Comparison of ENCODE assay signal across 25 cellular contexts in genomic region chr2:113840463-113840975, GRCh38.
"Had no signal": no experiment of that assay in that cellular context is flagged by ENCODE, and none has a peak within 500 bp of the region (broad histone marks: within the 10 kb centered on the region; RNA-seq: fewer than 3 reads in every experiment).

No MANE protein-coding gene starts in this region.

- H3K27me3 Mint-ChIP-seq: activated B cell treated with CpG ODN at 0.5 μM for 24 hours; activated CD4-positive, alpha-beta T cell treated with anti-CD3 and anti-CD28 coated beads for 36 hours; activated naive CD8-positive, alpha-beta T cell; natural killer cell treated with Interleukin-12 subunit alpha and Interleukin-12 subunit beta and Interleukin-15 and Interleukin-18, amount 100 ng/mL, for 72 hours; stimulated activated naive B cell treated with anti-CD40 and anti-IgM and Interleukin-4, amounts not matched to agents 10 μg/mL and 1 μg/mL and 100 μg/mL, for 72 hours had no signal

- ATAC-seq: activated CD4-positive, alpha-beta T cell treated with anti-CD3 and anti-CD28 coated beads for 36 hours; activated T-cell treated with anti-CD3 and anti-CD28 coated beads, Interleukin-2, amount 50 U/mL, for 4 hours; gastroesophageal sphincter; heart right ventricle; left lung; natural killer cell treated with Interleukin-12 subunit alpha and Interleukin-12 subunit beta and Interleukin-15 and Interleukin-18, amount 100 ng/mL, for 72 hours; sciatic nerve; stimulated activated naive B cell treated with anti-CD40 and anti-IgM and Interleukin-4, amounts not matched to agents 10 μg/mL and 1 μg/mL and 100 μg/mL, for 72 hours; upper lobe of right lung had no signal

- H3K27ac ChIP-seq: adrenal gland, coronary artery, gastroesophageal sphincter, heart right ventricle, left lung, upper lobe of right lung had no signal

- DNase-seq: activated B cell treated with CpG ODN at 0.5 μM for 24 hours; activated CD4-positive, alpha-beta T cell treated with anti-CD3 and anti-CD28 coated beads for 36 hours; activated CD4-positive, alpha-beta T cell treated with anti-CD3 and anti-CD28 coated beads, Interleukin-2, amount 50 U/mL, for 48 hours; activated CD8-positive, alpha-beta memory T cell treated with anti-CD3 and anti-CD28 coated beads, Interleukin-2, amount 50 U/mL, for 48 hours; activated naive CD4-positive, alpha-beta T cell; activated T-cell treated with anti-CD3 and anti-CD28 coated beads, Interleukin-2, amount 50 U/mL, for 4 hours; adrenal gland; heart right ventricle; kidney; left lung; midbrain; occipital lobe; small intestine; stimulated activated CD4-positive, alpha-beta T cell treated with anti-CD3 and anti-CD28 coated beads, Interleukin-2, amount 100 ng/mL, for 48 hours; stimulated activated CD8-positive, alpha-beta memory T cell treated with anti-CD3 and anti-CD28 coated beads, Interleukin-4, amount 100 ng/mL, for 48 hours; stimulated activated naive B cell treated with anti-CD40 and anti-IgM and Interleukin-4, amounts not matched to agents 10 μg/mL and 1 μg/mL and 100 μg/mL, for 72 hours; upper lobe of right lung had no signal

- H3K27ac Mint-ChIP-seq: activated B cell treated with CpG ODN at 0.5 μM for 24 hours; activated CD4-positive, alpha-beta T cell treated with anti-CD3 and anti-CD28 coated beads for 36 hours; activated naive CD8-positive, alpha-beta T cell; activated T-helper 2 cell treated with anti-CD3 and anti-CD28 coated beads, Interferon-gamma antibody, Interleukin-2, Interleukin-4, amounts not matched to agents 10 μg/mL and 5 μg/mL and 100 μg/mL, durations not matched to agents 14 hours and 24 hours and 36 hours; natural killer cell treated with Interleukin-12 subunit alpha and Interleukin-12 subunit beta and Interleukin-15 and Interleukin-18, amount 100 ng/mL, for 72 hours; stimulated activated naive B cell treated with anti-CD40 and anti-IgM and Interleukin-4, amounts not matched to agents 10 μg/mL and 1 μg/mL and 100 μg/mL, for 72 hours; T-helper 1 cell treated with Interleukin-12 subunit alpha and Interleukin-12 subunit beta and Interleukin-4 antibody, amounts not matched to agents 30 μg/mL and 1 μg/mL, for 36 hours had no signal

- H3K27me3 ChIP-seq: adrenal gland, gastroesophageal sphincter, heart right ventricle, left lung, upper lobe of right lung had no signal

- H3K36me3 Mint-ChIP-seq: natural killer cell treated with Interleukin-12 subunit alpha and Interleukin-12 subunit beta and Interleukin-15 and Interleukin-18, amount 100 ng/mL, for 72 hours had no signal

- H3K9me3 Mint-ChIP-seq: activated B cell treated with CpG ODN at 0.5 μM for 24 hours; activated T-cell treated with anti-CD3 and anti-CD28 coated beads, Interleukin-2, amount 50 U/mL, for 4 hours; natural killer cell treated with Interleukin-12 subunit alpha and Interleukin-12 subunit beta and Interleukin-15 and Interleukin-18, amount 100 ng/mL, for 72 hours had no signal

- H3K4me3 ChIP-seq: adrenal gland, coronary artery, gastroesophageal sphincter, heart right ventricle, left lung, lung, upper lobe of right lung had no signal

- H3K36me3 ChIP-seq: adrenal gland, gastroesophageal sphincter, heart right ventricle, left lung, upper lobe of right lung had no signal

- H3K4me1 Mint-ChIP-seq: activated B cell treated with CpG ODN at 0.5 μM for 24 hours had no signal

- H3K4me3 Mint-ChIP-seq: activated B cell treated with CpG ODN at 0.5 μM for 24 hours; activated CD4-positive, alpha-beta T cell treated with anti-CD3 and anti-CD28 coated beads for 36 hours; activated naive CD8-positive, alpha-beta T cell; activated T-cell treated with anti-CD3 and anti-CD28 coated beads, Interleukin-2, amount 50 U/mL, for 4 hours; natural killer cell treated with Interleukin-12 subunit alpha and Interleukin-12 subunit beta and Interleukin-15 and Interleukin-18, amount 100 ng/mL, for 72 hours; stimulated activated naive B cell treated with anti-CD40 and anti-IgM and Interleukin-4, amounts not matched to agents 10 μg/mL and 1 μg/mL and 100 μg/mL, for 72 hours; T-helper 1 cell treated with Interleukin-12 subunit alpha and Interleukin-12 subunit beta and Interleukin-4 antibody, amounts not matched to agents 30 μg/mL and 1 μg/mL, for 36 hours had no signal

- H3K4me1 ChIP-seq: adrenal gland, gastroesophageal sphincter, heart right ventricle, left lung, upper lobe of right lung had no signal

- H3K9me3 ChIP-seq: adrenal gland, gastroesophageal sphincter, heart right ventricle, left lung, upper lobe of right lung had no signal
